ENCODE assay signal across 11 cellular contexts in the genomic region with DNA sequence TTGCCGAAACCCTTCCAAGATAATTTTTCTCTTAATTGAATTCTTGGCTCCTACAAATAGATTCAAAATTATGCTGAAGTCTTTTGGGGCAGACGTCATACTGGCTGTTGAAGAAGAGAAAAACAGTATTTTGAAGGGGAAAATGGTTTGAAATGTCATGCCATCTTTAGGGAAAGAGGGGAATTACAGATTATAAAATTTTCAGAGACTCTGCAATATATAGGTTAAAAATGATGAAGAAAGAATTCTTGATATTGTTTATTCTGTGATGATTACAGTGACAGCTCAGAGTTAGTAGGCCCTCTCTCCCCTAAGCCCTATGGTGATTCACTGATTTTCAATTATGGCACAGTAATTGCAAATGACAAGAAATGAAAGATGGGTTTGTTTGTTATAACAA.
DNase-seq lines count a peak whose midpoint lies in the region; ATAC-seq and TF ChIP-seq lines count a peak whose summit lies in the region.
"Had no signal": no experiment of that assay in that cellular context is flagged by ENCODE, and none has a peak within 500 bp of the region (broad histone marks: within the 10 kb centered on the region; RNA-seq: fewer than 3 reads in every experiment).

No MANE protein-coding gene starts in this region.

- H3K27ac Mint-ChIP-seq in endodermal cell, result no peak overlapping the region
- no peak overlapping the region for H3K27ac Mint-ChIP-seq in osteocyte (ENCODE audit: unreplicated experiment)
- no peak overlapping the region for H3K27ac Mint-ChIP-seq in naive thymus-derived CD8-positive, alpha-beta T cell
- H3K27ac Mint-ChIP-seq in activated naive CD4-positive, alpha-beta T cell treated with anti-CD3 and anti-CD28 coated beads, Interleukin-2, amount 10 ng/mL, durations not matched to agents 7 days and 5 days, result no peak overlapping the region
- H3K27ac Mint-ChIP-seq: GM23338; stimulated activated naive B cell treated with anti-CD40 and anti-IgM and Interleukin-4, amounts not matched to agents 10 μg/mL and 1 μg/mL and 100 μg/mL, for 72 hours had no signal

- H3K36me3 Mint-ChIP-seq in endodermal cell (ENCODE audit: low read depth) (peaks cover 40% of the 10 kb centered on the region), osteocyte (ENCODE audit: unreplicated experiment) (no peaks in the 10 kb centered on the region)
- H3K36me3 Mint-ChIP-seq in naive thymus-derived CD8-positive, alpha-beta T cell, result peaks cover 0 to 5% (median 0%) of the 10 kb centered on the region in 3 donors
- H3K36me3 Mint-ChIP-seq in activated naive CD4-positive, alpha-beta T cell treated with anti-CD3 and anti-CD28 coated beads, Interleukin-2, amount 10 ng/mL, durations not matched to agents 7 days and 5 days, result no peaks in the 10 kb centered on the region
- H3K36me3 Mint-ChIP-seq: stimulated activated naive B cell treated with anti-CD40 and anti-IgM and Interleukin-4, amounts not matched to agents 10 μg/mL and 1 μg/mL and 100 μg/mL, for 72 hours had no signal

- H3K9me3 Mint-ChIP-seq in endodermal cell (no peaks in the 10 kb centered on the region), osteocyte (ENCODE audit: unreplicated experiment) (no peaks in the 10 kb centered on the region)
- no peaks in the 10 kb centered on the region for H3K9me3 Mint-ChIP-seq in naive thymus-derived CD8-positive, alpha-beta T cell
- no peaks in the 10 kb centered on the region for H3K9me3 Mint-ChIP-seq in activated naive CD4-positive, alpha-beta T cell treated with anti-CD3 and anti-CD28 coated beads, Interleukin-2, amount 10 ng/mL, durations not matched to agents 7 days and 5 days
- H3K9me3 Mint-ChIP-seq: GM23338; stimulated activated naive B cell treated with anti-CD40 and anti-IgM and Interleukin-4, amounts not matched to agents 10 μg/mL and 1 μg/mL and 100 μg/mL, for 72 hours had no signal

- no peaks in the 10 kb centered on the region for H3K9me3 ChIP-seq in endodermal cell (ENCODE audit: control insufficient read depth, low read length)

- peaks cover 87% of the 10 kb centered on the region for H3K36me3 ChIP-seq in endodermal cell (ENCODE audit: control insufficient read depth, insufficient read depth, low read length)

- no peak overlapping the region for H3K4me3 Mint-ChIP-seq in endodermal cell
- H3K4me3 Mint-ChIP-seq in osteocyte (ENCODE audit: unreplicated experiment), result no peak overlapping the region
- no peak overlapping the region for H3K4me3 Mint-ChIP-seq in naive thymus-derived CD8-positive, alpha-beta T cell
- H3K4me3 Mint-ChIP-seq in activated naive CD4-positive, alpha-beta T cell treated with anti-CD3 and anti-CD28 coated beads, Interleukin-2, amount 10 ng/mL, durations not matched to agents 7 days and 5 days, result no peak overlapping the region
- H3K4me3 Mint-ChIP-seq: GM23338; stimulated activated naive B cell treated with anti-CD40 and anti-IgM and Interleukin-4, amounts not matched to agents 10 μg/mL and 1 μg/mL and 100 μg/mL, for 72 hours had no signal

- POLR2A ChIA-PET in naive thymus-derived CD8-positive, alpha-beta T cell (lab: Charles Lee), result no interaction called here

- CTCF ChIA-PET in activated naive CD4-positive, alpha-beta T cell treated with anti-CD3 and anti-CD28 coated beads, Interleukin-2, amount 10 ng/mL, durations not matched to agents 7 days and 5 days (lab: Charles Lee), result no interaction called here

- no peak overlapping the region for H3K27ac ChIP-seq in endodermal cell (ENCODE audit: low read depth, low read length)

- H3K9ac ChIP-seq in endodermal cell (ENCODE audit: extremely low read depth, low read length, poor library complexity, severe bottlenecking), result no peak overlapping the region

- TF ChIP-seq CTCF in endodermal cell (conservative IDR thresholded peaks at IDR 0.05), result peak; percentile 45
- peak; percentile 54 for TF ChIP-seq CTCF in osteocyte (IDR thresholded peaks at IDR 0.05)

- H3K4me1 ChIP-seq in endodermal cell (ENCODE audit: control insufficient read depth, insufficient read depth, low read length), result no peaks in the 10 kb centered on the region

- no peak for ATAC-seq in naive thymus-derived CD8-positive, alpha-beta T cell
- no peak for ATAC-seq in GM21367 (IDR thresholded peaks at IDR 0.05; ENCODE audit: unreplicated experiment)
- ATAC-seq: GM23338; stimulated activated naive B cell treated with anti-CD40 and anti-IgM and Interleukin-4, amounts not matched to agents 10 μg/mL and 1 μg/mL and 100 μg/mL, for 72 hours had no signal

- H3K27me3 Mint-ChIP-seq in endodermal cell (ENCODE audit: insufficient read depth), result no peaks in the 10 kb centered on the region
- H3K27me3 Mint-ChIP-seq in osteocyte (ENCODE audit: unreplicated experiment), result peaks cover 21% of the 10 kb centered on the region
- peaks cover 5 to 14% (median 10%) of the 10 kb centered on the region in 5 donors for H3K27me3 Mint-ChIP-seq in naive thymus-derived CD8-positive, alpha-beta T cell
- peaks cover 9% of the 10 kb centered on the region for H3K27me3 Mint-ChIP-seq in activated naive CD4-positive, alpha-beta T cell treated with anti-CD3 and anti-CD28 coated beads, Interleukin-2, amount 10 ng/mL, durations not matched to agents 7 days and 5 days

- DNase-seq in ELR (ENCODE audit: low read depth) (peak; percentile 60), NCI-H446 treated with DMSO at 0.1 percent for 48 hours (lab: John Stamatoyannopoulos, UW) (peak; percentile 68), endodermal cell (no peak), osteocyte (ENCODE audit: extremely low spot score, unreplicated experiment) (no peak), DMS79 treated with DMSO at 0.1 percent for 48 hours (lab: John Stamatoyannopoulos, UW) (no peak)
- DNase-seq in naive thymus-derived CD8-positive, alpha-beta T cell, result no peak
- DNase-seq in activated naive CD4-positive, alpha-beta T cell treated with anti-CD3 and anti-CD28 coated beads, Interleukin-2, amount 10 ng/mL, durations not matched to agents 7 days and 5 days, result no peak
- DNase-seq: stimulated activated CD4-positive, alpha-beta T cell treated with anti-CD3 and anti-CD28 coated beads, Interleukin-15, amount 100 ng/mL, for 24 hours; stimulated activated naive B cell treated with anti-CD40 and anti-IgM and Interleukin-4, amounts not matched to agents 10 μg/mL and 1 μg/mL and 100 μg/mL, for 72 hours had no signal

- H3K4me1 Mint-ChIP-seq in endodermal cell (peaks cover 2% of the 10 kb centered on the region), osteocyte (ENCODE audit: unreplicated experiment) (peaks cover 23% of the 10 kb centered on the region)
- H3K4me1 Mint-ChIP-seq in naive thymus-derived CD8-positive, alpha-beta T cell, result no peaks in the 10 kb centered on the region
- H3K4me1 Mint-ChIP-seq in activated naive CD4-positive, alpha-beta T cell treated with anti-CD3 and anti-CD28 coated beads, Interleukin-2, amount 10 ng/mL, durations not matched to agents 7 days and 5 days, result no peaks in the 10 kb centered on the region
- H3K4me1 Mint-ChIP-seq: GM23338; stimulated activated naive B cell treated with anti-CD40 and anti-IgM and Interleukin-4, amounts not matched to agents 10 μg/mL and 1 μg/mL and 100 μg/mL, for 72 hours had no signal

- H3K4me3 ChIP-seq in endodermal cell (ENCODE audit: low read length), result no peak overlapping the region
- H3K4me3 ChIP-seq: GM23338 had no signal

- H3K27me3 ChIP-seq in endodermal cell (ENCODE audit: control insufficient read depth, insufficient read depth, low read length, poor library complexity, severe bottlenecking), result no peaks in the 10 kb centered on the region

- WGBS in endodermal cell (ENCODE audit: insufficient coverage in 1 of 2, insufficient read length in 1 of 2), 2 experiments, result 83 to 95% methylated on average over 2 of the region's 2 CpGs

Comparison
In these comparisons a context has a peak if more than half of its experiments do, and no peak if none do; other contexts are left out.
1. DNase-seq: peak in ELR (single experiment) and NCI-H446 treated with DMSO at 0.1 percent for 48 hours (single experiment); none in endodermal cell (single experiment), osteocyte (single experiment), naive thymus-derived CD8-positive, alpha-beta T cell (0 of 10), DMS79 treated with DMSO at 0.1 percent for 48 hours (single experiment) and activated naive CD4-positive, alpha-beta T cell treated with anti-CD3 and anti-CD28 coated beads, Interleukin-2, amount 10 ng/mL, durations not matched to agents 7 days and 5 days (single experiment).